Comparison of ENCODE assay signal across 1 cellular context in the genomic region with DNA sequence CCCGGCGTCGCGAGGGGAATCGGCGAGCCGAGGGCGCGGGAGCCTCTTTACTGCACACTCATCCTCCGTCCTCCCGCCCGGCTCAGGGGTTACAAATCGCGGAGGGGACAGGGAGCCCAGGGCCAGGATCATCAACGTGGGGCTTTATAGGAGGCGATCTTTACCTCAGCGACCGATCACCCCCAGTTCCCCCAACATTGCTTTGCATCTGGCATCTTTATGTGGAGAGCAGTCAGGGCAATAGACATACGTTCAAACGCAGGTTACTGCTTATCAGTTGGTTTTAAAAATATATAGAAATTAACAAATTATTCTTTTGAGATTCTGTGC.
TF ChIP-seq lines count a peak whose summit lies in the region.

No MANE protein-coding gene starts in this region.

TF ChIP-seq in HepG2, 621 proteins besides CTCF, POLR2A, EP300 and RAD21 (continued from another document):
- TF ChIP-seq ZFAT (CRISPR knock-in tag; conservative IDR thresholded peaks at IDR 0.05) (peak; percentile 32; the same call in 1 of the 2 replicates), PITX1 (CRISPR knock-in tag; IDR thresholded peaks at IDR 0.05) (no peak), MAFF (IDR thresholded peaks at IDR 0.05; ENCODE audit: low read depth, low read length) (no peak), IRX3 (CRISPR knock-in tag; IDR thresholded peaks at IDR 0.05; ENCODE audit: borderline replicate concordance, low read depth) (no peak; the same call in 1 of the 2 replicates), FOXP1 (IDR thresholded peaks at IDR 0.05) (no peak), FOXP1 (CRISPR knock-in tag; IDR thresholded peaks at IDR 0.05) (no peak)
- TF ChIP-seq, protein P1, sequence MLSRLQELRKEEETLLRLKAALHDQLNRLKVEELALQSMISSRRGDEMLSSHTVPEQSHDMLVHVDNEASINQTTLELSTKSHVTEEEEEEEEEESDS (CRISPR knock-in tag; IDR thresholded peaks at IDR 0.05; ENCODE audit: borderline replicate concordance) = no peak
- TF ChIP-seq, protein P2, sequence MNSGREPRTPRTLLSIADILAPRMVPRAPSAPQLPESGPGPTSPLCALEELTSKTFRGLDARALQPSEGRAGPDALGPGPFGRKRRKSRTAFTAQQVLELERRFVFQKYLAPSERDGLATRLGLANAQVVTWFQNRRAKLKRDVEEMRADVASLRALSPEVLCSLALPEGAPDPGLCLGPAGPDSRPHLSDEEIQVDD (CRISPR knock-in tag; IDR thresholded peaks at IDR 0.05; ENCODE audit: borderline replicate concordance) = no peak
- TF ChIP-seq, protein P3, sequence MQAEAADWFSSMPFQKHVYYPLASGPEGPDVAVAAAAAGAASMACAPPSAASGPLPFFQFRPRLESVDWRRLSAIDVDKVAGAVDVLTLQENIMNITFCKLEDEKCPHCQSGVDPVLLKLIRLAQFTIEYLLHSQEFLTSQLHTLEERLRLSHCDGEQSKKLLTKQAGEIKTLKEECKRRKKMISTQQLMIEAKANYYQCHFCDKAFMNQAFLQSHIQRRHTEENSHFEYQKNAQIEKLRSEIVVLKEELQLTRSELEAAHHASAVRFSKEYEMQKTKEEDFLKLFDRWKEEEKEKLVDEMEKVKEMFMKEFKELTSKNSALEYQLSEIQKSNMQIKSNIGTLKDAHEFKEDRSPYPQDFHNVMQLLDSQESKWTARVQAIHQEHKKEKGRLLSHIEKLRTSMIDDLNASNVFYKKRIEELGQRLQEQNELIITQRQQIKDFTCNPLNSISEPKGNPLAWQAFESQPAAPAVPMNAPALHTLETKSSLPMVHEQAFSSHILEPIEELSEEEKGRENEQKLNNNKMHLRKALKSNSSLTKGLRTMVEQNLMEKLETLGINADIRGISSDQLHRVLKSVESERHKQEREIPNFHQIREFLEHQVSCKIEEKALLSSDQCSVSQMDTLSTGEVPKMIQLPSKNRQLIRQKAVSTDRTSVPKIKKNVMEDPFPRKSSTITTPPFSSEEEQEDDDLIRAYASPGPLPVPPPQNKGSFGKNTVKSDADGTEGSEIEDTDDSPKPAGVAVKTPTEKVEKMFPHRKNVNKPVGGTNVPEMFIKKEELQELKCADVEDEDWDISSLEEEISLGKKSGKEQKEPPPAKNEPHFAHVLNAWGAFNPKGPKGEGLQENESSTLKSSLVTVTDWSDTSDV (CRISPR knock-in tag; IDR thresholded peaks at IDR 0.05) = no peak
